In genomic region chr10:124996854-124997215, GRCh38 we compare ENCODE assay signal across 28 cellular contexts. TPM values are rescaled to one million over a fixed set of nuclear protein-coding genes. Genes with fewer than 3 reads are reported as not detected.
DNase-seq lines count a peak whose midpoint lies in the region; ATAC-seq and TF ChIP-seq lines count a peak whose summit lies in the region.
"Had no signal": no experiment of that assay in that cellular context is flagged by ENCODE, and none has a peak within 500 bp of the region (broad histone marks: within the 10 kb centered on the region; RNA-seq: fewer than 3 reads in every experiment).

No MANE protein-coding gene starts in this region.

- H3K9me3 Mint-ChIP-seq in chondrocyte (ENCODE audit: low read depth) (no peaks in the 10 kb centered on the region), osteocyte (ENCODE audit: unreplicated experiment) (no peaks in the 10 kb centered on the region)
- H3K9me3 Mint-ChIP-seq: activated CD4-positive, alpha-beta T cell treated with anti-CD3 and anti-CD28 coated beads, Interleukin-2, amount 10 ng/mL, durations not matched to agents 7 days and 5 days; activated naive CD4-positive, alpha-beta T cell treated with anti-CD3 and anti-CD28 coated beads, Interleukin-2, amount 10 ng/mL, durations not matched to agents 7 days and 5 days; activated T-helper 1 cell treated with anti-CD3 and anti-CD28 coated beads, Interleukin-12 subunit alpha, Interleukin-12 subunit beta, Interleukin-2, Interleukin-4 antibody, amounts not matched to agents 30 ng/mL and 10 ng/mL and 1 ng/mL, durations not matched to agents 14 hours and 24 hours and 36 hours; stimulated activated effector memory CD8-positive, alpha-beta T cell treated with anti-CD3 and anti-CD28 coated beads, Interleukin-12 subunit alpha, Interleukin-12 subunit beta, amount 100 ng/mL, for 72 hours had no signal

- no peaks in the 10 kb centered on the region for H3K27me3 Mint-ChIP-seq in chondrocyte (ENCODE audit: low read depth)
- no peaks in the 10 kb centered on the region for H3K27me3 Mint-ChIP-seq in osteocyte (ENCODE audit: unreplicated experiment)
- H3K27me3 Mint-ChIP-seq: activated CD4-positive, alpha-beta T cell treated with anti-CD3 and anti-CD28 coated beads, Interleukin-2, amount 10 ng/mL, durations not matched to agents 7 days and 5 days had no signal

- peak; percentile 50 for DNase-seq in activated CD8-positive, alpha-beta memory T cell treated with anti-CD3 and anti-CD28 coated beads, Interleukin-2, amount 50 U/mL, for 48 hours
- no peak for DNase-seq in activated CD8-positive, alpha-beta memory T cell treated with anti-CD3 and anti-CD28 coated beads, Interleukin-2, amount 50 U/mL, for 4 hours
- peak; percentile 3 for DNase-seq in AG20443 (ENCODE audit: low spot score)
- DNase-seq in chondrocyte (ENCODE audit: low spot score), result peak; percentile 79
- peak; percentile 68 for DNase-seq in osteocyte (ENCODE audit: extremely low spot score, unreplicated experiment)
- DNase-seq in omental fat pad (ENCODE audit: low spot score), result no peak
- DNase-seq: 8988T; activated CD4-positive, alpha-beta T cell treated with anti-CD3 and anti-CD28 coated beads, Interleukin-2, amount 10 ng/mL, durations not matched to agents 7 days and 5 days; activated naive CD4-positive, alpha-beta T cell treated with anti-CD3 and anti-CD28 coated beads, Interleukin-2, amount 10 ng/mL, durations not matched to agents 7 days and 5 days; amygdala; COR-L47; DMS53; gastrocnemius medialis; left colon; mesendoderm; NCI-H146; NCI-H446; NCI-H748 treated with DMSO at 0.1 percent for 48 hours; psoas muscle; SJCRH30; stimulated activated CD4-positive, alpha-beta T cell treated with anti-CD3 and anti-CD28 coated beads, Interleukin-15, amount 100 ng/mL, for 24 hours; stimulated activated CD4-positive, alpha-beta T cell treated with anti-CD3 and anti-CD28 coated beads, Interleukin-4, amount 100 ng/mL, for 4 hours; T1000; upper lobe of right lung had no signal

- H3K36me3 Mint-ChIP-seq in chondrocyte (ENCODE audit: low read depth) (peaks cover 30% of the 10 kb centered on the region), osteocyte (ENCODE audit: unreplicated experiment) (peaks cover 51% of the 10 kb centered on the region)
- H3K36me3 Mint-ChIP-seq: activated naive CD4-positive, alpha-beta T cell treated with anti-CD3 and anti-CD28 coated beads, Interleukin-2, amount 10 ng/mL, durations not matched to agents 7 days and 5 days had no signal

- ATAC-seq in omental fat pad (ENCODE audit: low FRiP score), result no peak
- no peak for ATAC-seq in HG02870 (IDR thresholded peaks at IDR 0.05; ENCODE audit: unreplicated experiment)
- ATAC-seq in GM18907 (IDR thresholded peaks at IDR 0.05; ENCODE audit: unreplicated experiment), result no peak
- ATAC-seq: gastrocnemius medialis; left colon; psoas muscle; stimulated activated effector memory CD8-positive, alpha-beta T cell treated with anti-CD3 and anti-CD28 coated beads, Interleukin-12 subunit alpha, Interleukin-12 subunit beta, amount 100 ng/mL, for 72 hours; upper lobe of right lung had no signal

- H3K4me3 Mint-ChIP-seq in chondrocyte (ENCODE audit: unreplicated experiment) (no peak overlapping the region), osteocyte (ENCODE audit: unreplicated experiment) (no peak overlapping the region)
- H3K4me3 Mint-ChIP-seq: activated CD4-positive, alpha-beta T cell treated with anti-CD3 and anti-CD28 coated beads, Interleukin-2, amount 10 ng/mL, durations not matched to agents 7 days and 5 days; activated naive CD4-positive, alpha-beta T cell treated with anti-CD3 and anti-CD28 coated beads, Interleukin-2, amount 10 ng/mL, durations not matched to agents 7 days and 5 days; activated T-helper 1 cell treated with anti-CD3 and anti-CD28 coated beads, Interleukin-12 subunit alpha, Interleukin-12 subunit beta, Interleukin-2, Interleukin-4 antibody, amounts not matched to agents 30 ng/mL and 10 ng/mL and 1 ng/mL, durations not matched to agents 14 hours and 24 hours and 36 hours; stimulated activated effector memory CD8-positive, alpha-beta T cell treated with anti-CD3 and anti-CD28 coated beads, Interleukin-12 subunit alpha, Interleukin-12 subunit beta, amount 100 ng/mL, for 72 hours had no signal

- H3K4me1 Mint-ChIP-seq in chondrocyte (ENCODE audit: low read depth) (peaks cover 48% of the 10 kb centered on the region), osteocyte (ENCODE audit: unreplicated experiment) (peaks cover 18% of the 10 kb centered on the region)
- H3K4me1 Mint-ChIP-seq: activated CD4-positive, alpha-beta T cell treated with anti-CD3 and anti-CD28 coated beads, Interleukin-2, amount 10 ng/mL, durations not matched to agents 7 days and 5 days; activated naive CD4-positive, alpha-beta T cell treated with anti-CD3 and anti-CD28 coated beads, Interleukin-2, amount 10 ng/mL, durations not matched to agents 7 days and 5 days; stimulated activated effector memory CD8-positive, alpha-beta T cell treated with anti-CD3 and anti-CD28 coated beads, Interleukin-12 subunit alpha, Interleukin-12 subunit beta, amount 100 ng/mL, for 72 hours had no signal

- peak overlapping the region; percentile 30 for H3K27ac Mint-ChIP-seq in chondrocyte (ENCODE audit: unreplicated experiment)
- no peak overlapping the region for H3K27ac Mint-ChIP-seq in osteocyte (ENCODE audit: unreplicated experiment)
- H3K27ac Mint-ChIP-seq: activated CD4-positive, alpha-beta T cell treated with anti-CD3 and anti-CD28 coated beads, Interleukin-2, amount 10 ng/mL, durations not matched to agents 7 days and 5 days; activated naive CD4-positive, alpha-beta T cell treated with anti-CD3 and anti-CD28 coated beads, Interleukin-2, amount 10 ng/mL, durations not matched to agents 7 days and 5 days; activated T-helper 1 cell treated with anti-CD3 and anti-CD28 coated beads, Interleukin-12 subunit alpha, Interleukin-12 subunit beta, Interleukin-2, Interleukin-4 antibody, amounts not matched to agents 30 ng/mL and 10 ng/mL and 1 ng/mL, durations not matched to agents 14 hours and 24 hours and 36 hours; stimulated activated effector memory CD8-positive, alpha-beta T cell treated with anti-CD3 and anti-CD28 coated beads, Interleukin-12 subunit alpha, Interleukin-12 subunit beta, amount 100 ng/mL, for 72 hours had no signal

- TF ChIP-seq CTCF in chondrocyte (IDR thresholded peaks at IDR 0.05) (no peak), osteocyte (IDR thresholded peaks at IDR 0.05) (no peak), omental fat pad (IDR thresholded peaks at IDR 0.05) (no peak)

RNA-seq across cellular contexts. Expression of gene ZRANB1, which starts 54.9 kb away (rescaled TPM):
- total RNA-seq in chondrocyte (21.6 to 24.7 TPM (median 23.6 TPM) in 3 replicates), osteocyte (26.4 and 26.8 TPM in 2 replicates), omental fat pad (10 to 100 TPM; 25.9 to 34.2 (median 34.1) TPM)

Comparison
In these comparisons a context has a peak if more than half of its experiments do, and no peak if none do; other contexts are left out.
1. DNase-seq: peak in activated CD8-positive, alpha-beta memory T cell treated with anti-CD3 and anti-CD28 coated beads, Interleukin-2, amount 50 U/mL, for 48 hours (single experiment), AG20443 (single experiment), chondrocyte (single experiment) and osteocyte (single experiment); none in activated CD8-positive, alpha-beta memory T cell treated with anti-CD3 and anti-CD28 coated beads, Interleukin-2, amount 50 U/mL, for 4 hours (single experiment) and omental fat pad (single experiment).